Comparison of ENCODE assay signal across 14 cellular contexts in genomic region chr6:114301596-114302219, GRCh38. TPM values are rescaled to one million over a fixed set of nuclear protein-coding genes. Genes with fewer than 3 reads are reported as not detected.
A peak's percentile ranks its signal among the peaks of the same experiment; 100 is the strongest.
DNase-seq lines count a peak whose midpoint lies in the region; ATAC-seq lines count a peak whose summit lies in the region.
"Had no signal": no experiment of that assay in that cellular context is flagged by ENCODE, and none has a peak within 500 bp of the region (broad histone marks: within the 10 kb centered on the region; RNA-seq: fewer than 3 reads in every experiment).

No MANE protein-coding gene starts in this region.

- DNase-seq in NCI-H524 (lab: John Stamatoyannopoulos, UW) (peak; percentile 8 to 9), NCI-H524 treated with DMSO at 0.1 percent for 48 hours (lab: John Stamatoyannopoulos, UW) (no peak), left lobe of liver (ENCODE audit: low spot score) (no peak), myocyte (ENCODE audit: low read depth) (peak; percentile 35)
- no peak for DNase-seq in activated T-cell treated with anti-CD3 and anti-CD28 coated beads, Interleukin-2, amount 50 U/mL, for 48 hours
- DNase-seq: AML-193; Caco-2; CD4-positive, alpha-beta T cell; GOT3; H7 had no signal

- ATAC-seq in left lobe of liver: peak; percentile 39
- no peak for ATAC-seq in GM18867 (IDR thresholded peaks at IDR 0.05; ENCODE audit: unreplicated experiment)
- no peak for ATAC-seq in GM21825 (IDR thresholded peaks at IDR 0.05; ENCODE audit: unreplicated experiment)
- ATAC-seq: A549 had no signal

RNA-seq across cellular contexts. Expression of gene HS3ST5, which starts 41.1 kb away (rescaled TPM):
- total RNA-seq in left lobe of liver (not detected), myocyte (0.36 and 0.62 TPM in 2 replicates)
- 0.97 TPM for polyA plus RNA-seq in myocyte (2012)
- total RNA-seq: CD4-positive, alpha-beta T cell had no signal
- polyA plus RNA-seq: A549, BJ had no signal

Comparison
In these comparisons a context has a peak if more than half of its experiments do, and no peak if none do; other contexts are left out.
1. DNase-seq: peak in NCI-H524 (2 of 2) and myocyte (single experiment); none in NCI-H524 treated with DMSO at 0.1 percent for 48 hours (single experiment), left lobe of liver (single experiment) and activated T-cell treated with anti-CD3 and anti-CD28 coated beads, Interleukin-2, amount 50 U/mL, for 48 hours (0 of 2).